ENCODE assay signal across 22 cellular contexts in genomic region chrX:50881028-50881427, GRCh38. TPM values are rescaled to one million over a fixed set of nuclear protein-coding genes. Genes with fewer than 3 reads are reported as not detected.
DNase-seq lines count a peak whose midpoint lies in the region; ATAC-seq and TF ChIP-seq lines count a peak whose summit lies in the region.
"Had no signal": no experiment of that assay in that cellular context is flagged by ENCODE, and none has a peak within 500 bp of the region (broad histone marks: within the 10 kb centered on the region; RNA-seq: fewer than 3 reads in every experiment).

No MANE protein-coding gene starts in this region.

- no peaks in the 10 kb centered on the region for H3K36me3 ChIP-seq in gastroesophageal sphincter
- H3K36me3 ChIP-seq: BE2C, SJSA1 had no signal

- H3K27me3 Mint-ChIP-seq in activated CD4-positive, alpha-beta T cell treated with anti-CD3 and anti-CD28 coated beads for 36 hours: no peaks in the 10 kb centered on the region
- no peaks in the 10 kb centered on the region for H3K27me3 Mint-ChIP-seq in activated CD4-positive, alpha-beta T cell treated with anti-CD3 and anti-CD28 coated beads, Interleukin-2, amount 10 ng/mL, durations not matched to agents 7 days and 5 days
- H3K27me3 Mint-ChIP-seq in stimulated activated naive CD8-positive, alpha-beta T cell treated with anti-CD3 and anti-CD28 coated beads, Interleukin-15, amount 100 ng/mL, for 72 hours: peaks cover 8% of the 10 kb centered on the region
- H3K27me3 Mint-ChIP-seq in chondrocyte (ENCODE audit: low read depth): peaks cover 2% of the 10 kb centered on the region
- H3K27me3 Mint-ChIP-seq: CD4-positive, alpha-beta T cell had no signal

- intact Hi-C loops in activated CD4-positive, alpha-beta T cell treated with anti-CD3 and anti-CD28 coated beads for 36 hours (cut with DNase I, micrococcal nuclease): no loop called here

- no peaks in the 10 kb centered on the region for H3K36me3 Mint-ChIP-seq in activated CD4-positive, alpha-beta T cell treated with anti-CD3 and anti-CD28 coated beads for 36 hours (ENCODE audit: low read depth)
- no peaks in the 10 kb centered on the region for H3K36me3 Mint-ChIP-seq in activated CD4-positive, alpha-beta T cell treated with anti-CD3 and anti-CD28 coated beads, Interleukin-2, amount 10 ng/mL, durations not matched to agents 7 days and 5 days (ENCODE audit: low read depth)
- no peaks in the 10 kb centered on the region for H3K36me3 Mint-ChIP-seq in chondrocyte (ENCODE audit: low read depth)

- CTCF ChIA-PET in activated CD4-positive, alpha-beta T cell treated with anti-CD3 and anti-CD28 coated beads for 36 hours (lab: Charles Lee): no interaction called here
- CTCF ChIA-PET in activated CD4-positive, alpha-beta T cell treated with anti-CD3 and anti-CD28 coated beads, Interleukin-2, amount 10 ng/mL, durations not matched to agents 7 days and 5 days (lab: Charles Lee): no interaction called here

- H3K4me1 ChIP-seq in gastroesophageal sphincter: no peaks in the 10 kb centered on the region
- H3K4me1 ChIP-seq: BE2C, SJSA1 had no signal

- TF ChIP-seq CTCF in chondrocyte (IDR thresholded peaks at IDR 0.05) (no peak), gastroesophageal sphincter (IDR thresholded peaks at IDR 0.05) (no peak)

- peak; percentile 13 for DNase-seq in activated CD4-positive, alpha-beta T cell treated with anti-CD3 and anti-CD28 coated beads for 36 hours
- no peak for DNase-seq in activated CD4-positive, alpha-beta T cell treated with anti-CD3 and anti-CD28 coated beads, Interleukin-2, amount 10 ng/mL, durations not matched to agents 7 days and 5 days
- no peak for DNase-seq in stimulated activated naive CD8-positive, alpha-beta T cell treated with anti-CD3 and anti-CD28 coated beads, Interleukin-15, amount 100 ng/mL, for 72 hours
- DNase-seq in stimulated activated naive CD8-positive, alpha-beta T cell treated with anti-CD3 and anti-CD28 coated beads, Interleukin-15, Interleukin-2, amounts not matched to agents 100 U/mL and 50 U/mL, for 24 hours: no peak
- DNase-seq in chondrocyte (ENCODE audit: low spot score): no peak
- DNase-seq: BE2C; Calu3; CD4-positive, alpha-beta T cell; DMS53; H9; Karpas-422; NCI-H1105; NCI-H187; NCI-H345; NCI-H526; NK-92 treated with Interleukin-12 subunit alpha and Interleukin-12 subunit beta, amount 100 ng/mL, for 24 hours; OCI-M1 had no signal

- no peaks in the 10 kb centered on the region for H3K27me3 ChIP-seq in gastroesophageal sphincter
- H3K27me3 ChIP-seq: BE2C, SJSA1 had no signal

- TF ChIP-seq POLR2A in gastroesophageal sphincter (IDR thresholded peaks at IDR 0.05): no peak

- no peaks in the 10 kb centered on the region for H3K9me3 Mint-ChIP-seq in activated CD4-positive, alpha-beta T cell treated with anti-CD3 and anti-CD28 coated beads for 36 hours (ENCODE audit: low read depth)
- H3K9me3 Mint-ChIP-seq in activated CD4-positive, alpha-beta T cell treated with anti-CD3 and anti-CD28 coated beads, Interleukin-2, amount 10 ng/mL, durations not matched to agents 7 days and 5 days: no peaks in the 10 kb centered on the region
- no peaks in the 10 kb centered on the region for H3K9me3 Mint-ChIP-seq in stimulated activated naive CD8-positive, alpha-beta T cell treated with anti-CD3 and anti-CD28 coated beads, Interleukin-15, amount 100 ng/mL, for 72 hours
- no peaks in the 10 kb centered on the region for H3K9me3 Mint-ChIP-seq in chondrocyte (ENCODE audit: low read depth)
- H3K9me3 Mint-ChIP-seq: CD4-positive, alpha-beta T cell had no signal

- peaks cover 2% of the 10 kb centered on the region for H3K4me1 Mint-ChIP-seq in activated CD4-positive, alpha-beta T cell treated with anti-CD3 and anti-CD28 coated beads for 36 hours
- no peaks in the 10 kb centered on the region for H3K4me1 Mint-ChIP-seq in activated CD4-positive, alpha-beta T cell treated with anti-CD3 and anti-CD28 coated beads, Interleukin-2, amount 10 ng/mL, durations not matched to agents 7 days and 5 days
- peaks cover 4% of the 10 kb centered on the region for H3K4me1 Mint-ChIP-seq in stimulated activated naive CD8-positive, alpha-beta T cell treated with anti-CD3 and anti-CD28 coated beads, Interleukin-15, amount 100 ng/mL, for 72 hours
- no peaks in the 10 kb centered on the region for H3K4me1 Mint-ChIP-seq in chondrocyte (ENCODE audit: low read depth)

- POLR2A ChIA-PET in activated CD4-positive, alpha-beta T cell treated with anti-CD3 and anti-CD28 coated beads for 36 hours (lab: Charles Lee): no interaction called here
- POLR2A ChIA-PET in activated CD4-positive, alpha-beta T cell treated with anti-CD3 and anti-CD28 coated beads, Interleukin-2, amount 10 ng/mL, durations not matched to agents 7 days and 5 days (lab: Charles Lee): no interaction called here

- no peaks in the 10 kb centered on the region for H3K9me3 ChIP-seq in gastroesophageal sphincter
- H3K9me3 ChIP-seq: BE2C, SJSA1 had no signal

- H3K4me3 ChIP-seq in gastroesophageal sphincter: no peak overlapping the region
- H3K4me3 ChIP-seq: SJSA1 had no signal

- H3K4me3 Mint-ChIP-seq in activated CD4-positive, alpha-beta T cell treated with anti-CD3 and anti-CD28 coated beads for 36 hours: no peak overlapping the region
- no peak overlapping the region for H3K4me3 Mint-ChIP-seq in activated CD4-positive, alpha-beta T cell treated with anti-CD3 and anti-CD28 coated beads, Interleukin-2, amount 10 ng/mL, durations not matched to agents 7 days and 5 days
- H3K4me3 Mint-ChIP-seq in stimulated activated naive CD8-positive, alpha-beta T cell treated with anti-CD3 and anti-CD28 coated beads, Interleukin-15, amount 100 ng/mL, for 72 hours: no peak overlapping the region
- no peak overlapping the region for H3K4me3 Mint-ChIP-seq in chondrocyte (ENCODE audit: unreplicated experiment)
- H3K4me3 Mint-ChIP-seq: CD4-positive, alpha-beta T cell; H9 had no signal

- ATAC-seq in activated CD4-positive, alpha-beta T cell treated with anti-CD3 and anti-CD28 coated beads for 36 hours: peak; percentile 80
- peak; percentile 37 for ATAC-seq in stimulated activated naive CD8-positive, alpha-beta T cell treated with anti-CD3 and anti-CD28 coated beads, Interleukin-15, amount 100 ng/mL, for 72 hours
- no peak for ATAC-seq in stimulated activated naive CD8-positive, alpha-beta T cell treated with anti-CD3 and anti-CD28 coated beads, Interleukin-15, Interleukin-2, amounts not matched to agents 100 U/mL and 50 U/mL, for 24 hours
- ATAC-seq in esophagus mucosa: peak; percentile 77
- no peak for ATAC-seq in GM18907 (IDR thresholded peaks at IDR 0.05; ENCODE audit: unreplicated experiment)
- no peak for ATAC-seq in gastroesophageal sphincter

- no peak overlapping the region for H3K27ac ChIP-seq in gastroesophageal sphincter
- H3K27ac ChIP-seq: 22Rv1, SJSA1 had no signal

- no peak overlapping the region for H3K27ac Mint-ChIP-seq in activated CD4-positive, alpha-beta T cell treated with anti-CD3 and anti-CD28 coated beads for 36 hours
- no peak overlapping the region for H3K27ac Mint-ChIP-seq in activated CD4-positive, alpha-beta T cell treated with anti-CD3 and anti-CD28 coated beads, Interleukin-2, amount 10 ng/mL, durations not matched to agents 7 days and 5 days
- H3K27ac Mint-ChIP-seq in stimulated activated naive CD8-positive, alpha-beta T cell treated with anti-CD3 and anti-CD28 coated beads, Interleukin-15, amount 100 ng/mL, for 72 hours: no peak overlapping the region
- H3K27ac Mint-ChIP-seq in chondrocyte (ENCODE audit: unreplicated experiment): no peak overlapping the region
- H3K27ac Mint-ChIP-seq: CD4-positive, alpha-beta T cell; H9 had no signal

- no peak for TF ChIP-seq EP300 in gastroesophageal sphincter (IDR thresholded peaks at IDR 0.05)

RNA-seq across cellular contexts. Expression of gene BMP15, which starts 29.5 kb away (rescaled TPM):
- total RNA-seq in activated CD4-positive, alpha-beta T cell treated with anti-CD3 and anti-CD28 coated beads for 36 hours: not detected
- not detected for total RNA-seq in activated CD4-positive, alpha-beta T cell treated with anti-CD3 and anti-CD28 coated beads, Interleukin-2, amount 10 ng/mL, durations not matched to agents 7 days and 5 days
- total RNA-seq in esophagus mucosa: not detected
- total RNA-seq in chondrocyte: not detected in 3 replicates
- not detected for total RNA-seq in gastroesophageal sphincter
- total RNA-seq: Calu3; CD4-positive, alpha-beta T cell; H9; SJSA1 had no signal

Comparison
In these comparisons a context has a peak if more than half of its experiments do, and no peak if none do; other contexts are left out.
1. ATAC-seq: peak in activated CD4-positive, alpha-beta T cell treated with anti-CD3 and anti-CD28 coated beads for 36 hours (single experiment), stimulated activated naive CD8-positive, alpha-beta T cell treated with anti-CD3 and anti-CD28 coated beads, Interleukin-15, amount 100 ng/mL, for 72 hours (single experiment) and esophagus mucosa (single experiment); none in stimulated activated naive CD8-positive, alpha-beta T cell treated with anti-CD3 and anti-CD28 coated beads, Interleukin-15, Interleukin-2, amounts not matched to agents 100 U/mL and 50 U/mL, for 24 hours (single experiment), GM18907 (single experiment) and gastroesophageal sphincter (single experiment).